Comparison of ENCODE assay signal across 11 cellular contexts in the genomic region with DNA sequence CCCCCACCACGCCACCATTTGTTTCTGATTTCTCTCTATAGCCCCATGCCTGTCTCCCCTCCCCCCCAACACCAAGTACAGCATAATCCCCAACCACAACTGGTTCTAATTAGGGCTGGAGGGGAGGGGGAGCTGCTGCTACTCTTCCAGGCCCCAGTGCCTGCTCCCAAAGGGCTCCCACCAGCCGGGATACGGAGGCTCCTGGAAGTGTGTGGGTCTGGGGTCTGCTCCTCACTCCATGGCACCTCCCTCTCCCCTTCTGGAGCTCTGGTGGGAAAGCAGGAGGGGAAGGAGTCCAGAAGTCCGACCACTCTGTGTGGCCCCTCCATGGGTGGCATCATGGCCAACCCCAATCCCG. TPM values are rescaled to one million over a fixed set of nuclear protein-coding genes. Genes with fewer than 3 reads are reported as not detected.
DNase-seq lines count a peak whose midpoint lies in the region; ATAC-seq and TF ChIP-seq lines count a peak whose summit lies in the region.
"Had no signal": no experiment of that assay in that cellular context is flagged by ENCODE, and none has a peak within 500 bp of the region (broad histone marks: within the 10 kb centered on the region; RNA-seq: fewer than 3 reads in every experiment).

No MANE protein-coding gene starts in this region.

- H3K4me2 ChIP-seq in BLaER1 treated with 17β-estradiol and CSF1 and Interleukin-3, amounts not matched to agents 10 nM and 100 nM = peak overlapping the region in 10 of 11 experiments; percentile 13 to 100 (median 98); a peak in 18 of 22 replicates
- H3K4me2 ChIP-seq in PC-9 = peak overlapping the region; percentile 98

- peak overlapping the region in 6 of 11 experiments; percentile 34 to 94 (median 84); a peak in 7 of 22 replicates for H3K9ac ChIP-seq in BLaER1 treated with 17β-estradiol and CSF1 and Interleukin-3, amounts not matched to agents 10 nM and 100 nM

- TF ChIP-seq POLR2A in esophagus muscularis mucosa (IDR thresholded peaks at IDR 0.05; ENCODE audit: low read depth) (no peak), ovary (IDR thresholded peaks at IDR 0.05) (no peak)

- intact Hi-C loops in PC-9 (cut with micrococcal nuclease; ENCODE audit: unreplicated experiment) (loop anchor here (1.0 to 5.0 kb wide), 7 partner anchors 15 to 565 kb away; a partner anchor contains a TSS), esophagus muscularis mucosa (cut with DNase I) (loop anchor here (1.0 to 2.0 kb wide), 2 partner anchors 15 to 23 kb away; no protein-coding TSS in a partner anchor), ovary (cut with DNase I) (loop anchor here (1.0 to 5.0 kb wide), 4 partner anchors 21 to 50 kb away; a partner anchor contains a TSS), left colon (cut with DNase I, micrococcal nuclease) (loop anchor here in 1 of 2 donors (2.0 kb wide), 1 partner anchor 23 kb away; no protein-coding TSS in a partner anchor)

- TF ChIP-seq EP300 in esophagus muscularis mucosa (IDR thresholded peaks at IDR 0.05) = no peak
- no peak for TF ChIP-seq EP300 in ovary (IDR thresholded peaks at IDR 0.05)

- H3K9me3 ChIP-seq in BLaER1 treated with 17β-estradiol and CSF1 and Interleukin-3, amounts not matched to agents 10 nM and 100 nM (replicated peaks in 1 of 11) = no peaks in the 10 kb centered on the region
- no peaks in the 10 kb centered on the region for H3K9me3 ChIP-seq in PC-9 (ENCODE audit: insufficient read depth, low read depth)
- H3K9me3 ChIP-seq in esophagus muscularis mucosa = no peaks in the 10 kb centered on the region
- no peaks in the 10 kb centered on the region for H3K9me3 ChIP-seq in ovary

- peaks cover 47 to 60% (median 53%) of the 10 kb centered on the region in 11 experiments for H3K36me3 ChIP-seq in BLaER1 treated with 17β-estradiol and CSF1 and Interleukin-3, amounts not matched to agents 10 nM and 100 nM
- H3K36me3 ChIP-seq in PC-9 (ENCODE audit: low read depth) (peaks cover 37% of the 10 kb centered on the region), esophagus muscularis mucosa (peaks cover 7 to 59% (median 54%) of the 10 kb centered on the region in 4 donors), ovary (no peaks in the 10 kb centered on the region)

- ATAC-seq in left colon = no peak
- no peak for ATAC-seq in GM21447 (IDR thresholded peaks at IDR 0.05; ENCODE audit: unreplicated experiment)
- ATAC-seq in GM21576 (IDR thresholded peaks at IDR 0.05; ENCODE audit: unreplicated experiment) = no peak

- BruUV-seq in PC-9 (replicated peaks; lab: Mats Ljungman, UMichigan) = no TSS peak

- H3K9me2 ChIP-seq in PC-9 (ENCODE audit: insufficient read depth) = no peaks in the 10 kb centered on the region

- DNase-seq in PC-9 (no peak), esophagus muscularis mucosa (ENCODE audit: extremely low spot score) (no peak), ovary (peak in 1 of 5 donors; percentile 35), DMS153 treated with DMSO at 0.1 percent for 48 hours (lab: John Stamatoyannopoulos, UW; ENCODE audit: unreplicated experiment) (no peak), left colon (no peak)
- DNase-seq: foreskin keratinocyte had no signal

- no peak overlapping the region for H3K4me3 ChIP-seq in BLaER1 treated with 17β-estradiol and CSF1 and Interleukin-3, amounts not matched to agents 10 nM and 100 nM
- H3K4me3 ChIP-seq in PC-9 (no peak overlapping the region), esophagus muscularis mucosa (no peak overlapping the region), ovary (no peak overlapping the region)

- 60% methylated on average over 5 of the region's 5 CpGs for WGBS in esophagus muscularis mucosa
- WGBS in ovary, 3 donors = 64 to 66% (median 64%) methylated on average over 5 of the region's 5 CpGs

- POLR2A ChIA-PET in PC-9 (lab: Charles Lee; ENCODE audit: unreplicated experiment) = no interaction called here

- peaks cover 3 to 55% (median 24%) of the 10 kb centered on the region in 11 experiments; a peak in 17 of 22 replicates for H4K20me1 ChIP-seq in BLaER1 treated with 17β-estradiol and CSF1 and Interleukin-3, amounts not matched to agents 10 nM and 100 nM
- peaks cover 37% of the 10 kb centered on the region for H4K20me1 ChIP-seq in PC-9 (ENCODE audit: insufficient read depth)

- H3K27ac ChIP-seq in BLaER1 treated with 17β-estradiol and CSF1 and Interleukin-3, amounts not matched to agents 10 nM and 100 nM = peak overlapping the region in 7 of 11 experiments; percentile 8 to 96 (median 40); a peak in 9 of 22 replicates
- H3K27ac ChIP-seq in PC-9 = 0 out of 2 replicates have a peak overlapping the region, but pooled peaks have one; percentile 21
- H3K27ac ChIP-seq in esophagus muscularis mucosa (replicated peaks in 1 of 4) = peak overlapping the region; percentile 90 to 98 (median 96)
- peak overlapping the region; percentile 33 to 64 for H3K27ac ChIP-seq in ovary
- H3K27ac ChIP-seq: foreskin keratinocyte had no signal

- no peaks in the 10 kb centered on the region for H3K27me3 ChIP-seq in BLaER1 treated with 17β-estradiol and CSF1 and Interleukin-3, amounts not matched to agents 10 nM and 100 nM
- H3K27me3 ChIP-seq in PC-9 (ENCODE audit: insufficient read depth, low read depth) (no peaks in the 10 kb centered on the region), esophagus muscularis mucosa (no peaks in the 10 kb centered on the region), ovary (no peaks in the 10 kb centered on the region)
- H3K27me3 ChIP-seq: foreskin keratinocyte had no signal

- CTCF ChIA-PET in PC-9 (lab: Charles Lee) = interaction anchor here (0.9 to 2.6 kb wide), 3 partner anchors 18 to 23 kb away, joined by 4 to 10 read pairs (median 4); a partner anchor contains a TSS

- no peak overlapping the region for H2AFZ ChIP-seq in PC-9

- H3K4me1 ChIP-seq in BLaER1 treated with 17β-estradiol and CSF1 and Interleukin-3, amounts not matched to agents 10 nM and 100 nM = peaks cover 52 to 76% (median 62%) of the 10 kb centered on the region in 10 experiments
- H3K4me1 ChIP-seq in PC-9 (replicated peaks; ENCODE audit: insufficient read depth) (peaks cover 53% of the 10 kb centered on the region), esophagus muscularis mucosa (peaks cover 57 to 77% (median 67%) of the 10 kb centered on the region in 4 donors), ovary (ENCODE audit: insufficient read depth) (peaks cover 20% of the 10 kb centered on the region)

- TF ChIP-seq CTCF in PC-9 (conservative IDR thresholded peaks at IDR 0.05) = no peak
- TF ChIP-seq CTCF in esophagus muscularis mucosa (IDR thresholded peaks at IDR 0.05) = no peak
- no peak for TF ChIP-seq CTCF in ovary (IDR thresholded peaks at IDR 0.05)

- peaks cover 85% of the 10 kb centered on the region for H3K79me2 ChIP-seq in PC-9 (ENCODE audit: low read depth)

- peaks cover 69% of the 10 kb centered on the region for H3F3A ChIP-seq in PC-9 (ENCODE audit: insufficient read depth, low read depth)

RNA-seq across cellular contexts. Expression of a gene that starts 18.0 kb away (rescaled TPM):
- total RNA-seq in PC-9 (2021) = 75.9 and 108 TPM in 2 replicates
- 10 to 100 TPM; 19.1 to 66.2 (median 42.7) TPM for total RNA-seq in esophagus muscularis mucosa
- total RNA-seq in ovary = 100 to 1,000 TPM in 1 of 7 donors, 10 to 100 TPM in 6; 12.9 to 145 (median 79.9) TPM
- polyA plus RNA-seq in ovary = 10 to 100 TPM in 1 of 2 donors, 1 to 10 TPM in 1; 5.5 to 31.2 TPM
- total RNA-seq in left colon = 10 to 100 TPM; 36.4 to 36.5 TPM

RNA-seq across cellular contexts. Expression of a gene that starts 24.0 kb away (rescaled TPM):
- not detected in 2 replicates for total RNA-seq in PC-9 (2021)
- total RNA-seq in esophagus muscularis mucosa = under 1 TPM in 1 of 4 donors, not detected in 3; 0.17 TPM
- total RNA-seq in ovary = under 1 TPM in 1 of 7 donors, not detected in 6; 0.05 TPM
- polyA plus RNA-seq in ovary = under 1 TPM in 1 of 2 donors, not detected in 1; 0.17 TPM
- total RNA-seq in left colon = under 1 TPM; 0.12 to 0.39 TPM
- total RNA-seq: foreskin keratinocyte, renal cortical epithelial cell had no signal
- polyA plus RNA-seq: foreskin keratinocyte had no signal

RNA-seq across cellular contexts. Expression of a gene that starts 48.4 kb away (rescaled TPM):
- total RNA-seq in PC-9 (2021) (17.1 and 23.2 TPM in 2 replicates), esophagus muscularis mucosa (not detected), ovary (not detected), left colon (not detected)
- polyA plus RNA-seq in ovary = under 1 TPM in 1 of 2 donors, not detected in 1; 0.13 TPM
- total RNA-seq: activated T-helper 2 cell treated with anti-CD3 and anti-CD28 coated beads, Interferon-gamma antibody, Interleukin-2, Interleukin-4, amounts not matched to agents 10 μg/mL and 5 μg/mL and 100 μg/mL, durations not matched to agents 14 hours and 24 hours and 36 hours had no signal

Comparison
In these comparisons a context has a peak if more than half of its experiments do, and no peak if none do; other contexts are left out.
1. H3K27ac ChIP-seq: peak in every context shown above with its lines; median percentile 96 in esophagus muscularis mucosa; 48 in ovary; 40 in BLaER1 treated with 17β-estradiol and CSF1 and Interleukin-3, amounts not matched to agents 10 nM and 100 nM; 21 in PC-9.
2. RNA of a gene that starts 48.4 kb away (total RNA-seq): 17.1 to 23.2 TPM in PC-9; not detected in esophagus muscularis mucosa, not detected in ovary and not detected in left colon; every median in the first group is over 10 times any median in the second.